8 cellular contexts compared by ENCODE assay signal in genomic region chr13:43787518-43787891, GRCh38. TPM values are rescaled to one million over a fixed set of nuclear protein-coding genes. Genes with fewer than 3 reads are reported as not detected.
DNase-seq lines count a peak whose midpoint lies in the region; ATAC-seq and TF ChIP-seq lines count a peak whose summit lies in the region.

No MANE protein-coding gene starts in this region.

- no peaks in the 10 kb centered on the region for H4K20me1 ChIP-seq in GM23248 (ENCODE audit: insufficient read depth)

- no peaks in the 10 kb centered on the region for H3K9me3 Mint-ChIP-seq in T-cell

- H3K4me1 Mint-ChIP-seq in T-cell, result peaks cover 9 to 19% (median 16%) of the 10 kb centered on the region in 3 donors

- H3K4me3 Mint-ChIP-seq in T-cell, result peak overlapping the region; percentile 62 to 76 (median 69)

- ATAC-seq in T-cell (replicated peaks in 1 of 4), result no peak
- no peak for ATAC-seq in GM21786 (IDR thresholded peaks at IDR 0.05; ENCODE audit: unreplicated experiment)
- no peak for ATAC-seq in omental fat pad (ENCODE audit: low FRiP score)
- ATAC-seq in GM19035 (IDR thresholded peaks at IDR 0.05; ENCODE audit: unreplicated experiment), result no peak

- H3K4me3 ChIP-seq in GM23248, result peak overlapping the region; percentile 74
- H3K4me3 ChIP-seq in foreskin fibroblast (ENCODE audit: low read depth in 1 of 2, low read length in 2 of 2), result peak overlapping the region; percentile 67 to 71
- H3K4me3 ChIP-seq in skeletal muscle satellite cell (ENCODE audit: low read length), result peak overlapping the region; percentile 83

- no peak overlapping the region for H3K27ac Mint-ChIP-seq in T-cell

- in situ Hi-C loops in GM23248 (cut with MboI), result loop anchor here (25.0 kb wide), 2 partner anchors 475 to 700 kb away; no protein-coding TSS in a partner anchor

- H3K9ac ChIP-seq in GM23248 (peak overlapping the region; percentile 62), skeletal muscle satellite cell (ENCODE audit: low read depth, low read length) (peak overlapping the region; percentile 82)

- H3K9me3 ChIP-seq in GM23248 (ENCODE audit: low read depth), result no peaks in the 10 kb centered on the region
- no peaks in the 10 kb centered on the region for H3K9me3 ChIP-seq in skeletal muscle satellite cell (replicated peaks; ENCODE audit: low read length)

- H3K27ac ChIP-seq in GM23248, result no peak overlapping the region

- H3K79me2 ChIP-seq in GM23248 (ENCODE audit: insufficient read depth), result no peaks in the 10 kb centered on the region

- DNase-seq in GM23248 (peak; percentile 9), T-cell (no peak), foreskin fibroblast (no peak), H4 (ENCODE audit: low spot score) (no peak), omental fat pad (ENCODE audit: low spot score) (no peak)

- 17 to 22% methylated on average over 9 of the region's 9 CpGs for WGBS in GM23248 (ENCODE audit: low coverage in 1 of 2, low lambda C conversion rate in 2 of 2, missing lambda C conversion rate in 2 of 2), 2 experiments

- peaks cover 34 to 37% of the 10 kb centered on the region in 2 donors for H3K27me3 Mint-ChIP-seq in T-cell

- H3K4me1 ChIP-seq in GM23248 (ENCODE audit: insufficient read depth) (peaks cover 4% of the 10 kb centered on the region), skeletal muscle satellite cell (ENCODE audit: control insufficient read depth, insufficient read depth, low read length) (peaks cover 23% of the 10 kb centered on the region)

- H3K27me3 ChIP-seq in GM23248 (replicated peaks; ENCODE audit: insufficient read depth), result no peaks in the 10 kb centered on the region
- H3K27me3 ChIP-seq in skeletal muscle satellite cell (ENCODE audit: control insufficient read depth, insufficient read depth, low read length), result no peaks in the 10 kb centered on the region

- H3K36me3 Mint-ChIP-seq in T-cell, result no peaks in the 10 kb centered on the region

- TF ChIP-seq CTCF in foreskin fibroblast (IDR thresholded peaks at IDR 0.05; ENCODE audit: low read depth, low read length), result no peak
- no peak for TF ChIP-seq CTCF in omental fat pad (IDR thresholded peaks at IDR 0.05)

- H3K36me3 ChIP-seq in GM23248 (ENCODE audit: low read depth) (no peaks in the 10 kb centered on the region), skeletal muscle satellite cell (ENCODE audit: insufficient read depth, low read length) (no peaks in the 10 kb centered on the region)

- H3K4me2 ChIP-seq in GM23248 (ENCODE audit: unreplicated experiment) (peak overlapping the region; percentile 68), skeletal muscle satellite cell (ENCODE audit: low read length) (peak overlapping the region; percentile 99)

- peak overlapping the region; percentile 85 for H2AFZ ChIP-seq in GM23248

- H3K9me2 ChIP-seq in GM23248 (ENCODE audit: insufficient read depth), result no peaks in the 10 kb centered on the region

- POLR2A ChIA-PET in T-cell (lab: Charles Lee), result no interaction called here

- peaks cover 21% of the 10 kb centered on the region for H3F3A ChIP-seq in GM23248 (ENCODE audit: insufficient read depth)

- CTCF ChIA-PET in T-cell (lab: Charles Lee), result no interaction called here

RNA-seq across cellular contexts. Expression of gene ENOX1, which starts 0.7 kb away (rescaled TPM):
- total RNA-seq in GM23248 (2014; rRNA removed; shearing (Covaris generic)), result 1.8 and 2.7 TPM in 2 replicates
- 2.4 and 3.2 TPM in 2 replicates for polyA plus RNA-seq in GM23248 (2016; fragmentation: Nextera tagmentation; extraction: Ambion mirVana)
- total RNA-seq in T-cell (under 1 TPM in 1 of 5 donors, not detected in 4; 0.10 TPM), omental fat pad (1 to 10 TPM; 2.2 to 8.9 (median 6.2) TPM)
- total RNA-seq in skeletal muscle satellite cell (2012; rRNA removed), result 6.6 and 10.5 TPM in 2 replicates
- total RNA-seq in H4 (2014; rRNA removed; shearing (Covaris generic)), result 0.64 and 0.86 TPM in 2 replicates
